ENCODE assay signal across 28 cellular contexts in genomic region chr1:178472531-178472930, GRCh38. TPM values are rescaled to one million over a fixed set of nuclear protein-coding genes. Genes with fewer than 3 reads are reported as not detected.
DNase-seq lines count a peak whose midpoint lies in the region; ATAC-seq and TF ChIP-seq lines count a peak whose summit lies in the region.
"Had no signal": no experiment of that assay in that cellular context is flagged by ENCODE, and none has a peak within 500 bp of the region (broad histone marks: within the 10 kb centered on the region; RNA-seq: fewer than 3 reads in every experiment).

No MANE protein-coding gene starts in this region.

- TF ChIP-seq CTCF in Loucy (conservative IDR thresholded peaks at IDR 0.05; ENCODE audit: low read length) (no peak), glutamatergic neuron (IDR thresholded peaks at IDR 0.05; ENCODE audit: partially characterized antibody, unreplicated experiment) (no peak), Peyer's patch (IDR thresholded peaks at IDR 0.05) (no peak), heart right ventricle (IDR thresholded peaks at IDR 0.05) (no peak)

- H3K36me3 ChIP-seq in Loucy (ENCODE audit: insufficient read depth, low read length) (no peaks in the 10 kb centered on the region), Peyer's patch (peaks cover 0 to 14% (median 0%) of the 10 kb centered on the region in 3 donors), heart right ventricle (peaks cover 0 to 99% (median 21%) of the 10 kb centered on the region in 9 donors)

- H3K4me1 ChIP-seq in Loucy (ENCODE audit: insufficient read depth, low read length, poor library complexity, severe bottlenecking) (no peaks in the 10 kb centered on the region), Peyer's patch (peaks cover 0 to 5% (median 0%) of the 10 kb centered on the region in 4 donors), heart right ventricle (peaks cover 0 to 6% (median 0%) of the 10 kb centered on the region in 9 donors)

- H3K27ac ChIP-seq in Peyer's patch (no peak overlapping the region), heart right ventricle (no peak overlapping the region)
- H3K27ac ChIP-seq: C4-2B, HL-60, KMS-11 had no signal

- no peak overlapping the region for H3K4me3 Mint-ChIP-seq in glutamatergic neuron (ENCODE audit: unreplicated experiment)
- H3K4me3 Mint-ChIP-seq: B cell; CD8-positive, alpha-beta T cell; IgD-negative memory B cell had no signal

- H3K79me2 ChIP-seq in Loucy (ENCODE audit: insufficient read depth, low read length), result no peaks in the 10 kb centered on the region

- TF ChIP-seq POLR2A in Peyer's patch (IDR thresholded peaks at IDR 0.05), result no peak

- no peaks in the 10 kb centered on the region for H3K9me2 ChIP-seq in Loucy (replicated peaks; ENCODE audit: low read depth, low read length)

- H3K9me3 Mint-ChIP-seq in glutamatergic neuron (ENCODE audit: unreplicated experiment), result no peaks in the 10 kb centered on the region
- H3K9me3 Mint-ChIP-seq: CD8-positive, alpha-beta T cell; IgD-negative memory B cell had no signal

- no peak overlapping the region for H3K9ac ChIP-seq in Loucy (ENCODE audit: low read depth, low read length, poor library complexity, severe bottlenecking)
- H3K9ac ChIP-seq: KMS-11 had no signal

- H3K4me3 ChIP-seq in Loucy (ENCODE audit: low read length, poor library complexity, severe bottlenecking) (no peak overlapping the region), Peyer's patch (no peak overlapping the region), heart right ventricle (no peak overlapping the region)
- H3K4me3 ChIP-seq: HAP-1 had no signal

- ATAC-seq in GM18867 (IDR thresholded peaks at IDR 0.05; ENCODE audit: unreplicated experiment) (peak; percentile 53), heart right ventricle (no peak), HG03175 (IDR thresholded peaks at IDR 0.05; ENCODE audit: unreplicated experiment) (no peak)
- ATAC-seq: CD8-positive, alpha-beta T cell; Panc1 had no signal

- H3K4me1 Mint-ChIP-seq in glutamatergic neuron (ENCODE audit: low read depth, unreplicated experiment), result peaks cover 7% of the 10 kb centered on the region
- H3K4me1 Mint-ChIP-seq: B cell, IgD-negative memory B cell had no signal

- intact Hi-C loops in heart right ventricle (cut with DNase I), result no loop called here

- H3K27ac Mint-ChIP-seq in glutamatergic neuron (ENCODE audit: unreplicated experiment), result peak overlapping the region; percentile 3
- H3K27ac Mint-ChIP-seq: B cell; CD8-positive, alpha-beta T cell; IgD-negative memory B cell had no signal

- no peaks in the 10 kb centered on the region for H3K27me3 Mint-ChIP-seq in glutamatergic neuron (ENCODE audit: unreplicated experiment)

- no peaks in the 10 kb centered on the region for H3F3A ChIP-seq in Loucy (ENCODE audit: low read depth)

- no peaks in the 10 kb centered on the region for H4K20me1 ChIP-seq in Loucy (ENCODE audit: insufficient read depth, low read length, poor library complexity, severe bottlenecking)

- H3K9me3 ChIP-seq in Loucy (ENCODE audit: insufficient read depth, low read depth, low read length) (no peaks in the 10 kb centered on the region), Peyer's patch (no peaks in the 10 kb centered on the region), heart right ventricle (no peaks in the 10 kb centered on the region)
- H3K9me3 ChIP-seq: HAP-1 had no signal

- H2AFZ ChIP-seq in Loucy (ENCODE audit: low read length), result peak overlapping the region; percentile 22; the same call in 1 of the 2 replicates

- no peak for DNase-seq in glutamatergic neuron
- DNase-seq in Peyer's patch, result no peak
- no peak for DNase-seq in heart right ventricle
- DNase-seq in activated CD8-positive, alpha-beta memory T cell treated with anti-CD3 and anti-CD28 coated beads for 24 hours, result no peak
- DNase-seq: Calu3; CD8-positive, alpha-beta T cell; DND-41; GOT3; MV-4-11; NCI-H1105; NCI-H146; NCI-H1930; NCI-H446; NCI-H524 treated with DMSO at 0.1 percent for 48 hours; SHP77 treated with DMSO at 0.1 percent for 48 hours; T-helper 1 cell had no signal

- no peaks in the 10 kb centered on the region for H3K36me3 Mint-ChIP-seq in glutamatergic neuron (ENCODE audit: unreplicated experiment)
- H3K36me3 Mint-ChIP-seq: CD8-positive, alpha-beta T cell; IgD-negative memory B cell had no signal

- H3K27me3 ChIP-seq in Loucy (ENCODE audit: insufficient read depth, low read length, poor library complexity, severe bottlenecking), result no peaks in the 10 kb centered on the region
- H3K27me3 ChIP-seq in Peyer's patch, result no peaks in the 10 kb centered on the region
- H3K27me3 ChIP-seq in heart right ventricle, result no peaks in the 10 kb centered on the region

- peak overlapping the region; percentile 44 for H3K4me2 ChIP-seq in Loucy (ENCODE audit: low read depth, low read length, poor library complexity, severe bottlenecking)
- H3K4me2 ChIP-seq: KMS-11 had no signal

RNA-seq across cellular contexts. Expression of gene CLEC20A, which starts 24.2 kb away (rescaled TPM):
- total RNA-seq in glutamatergic neuron (ENCODE audit: unreplicated experiment) (not detected), Peyer's patch (not detected), heart right ventricle (not detected)
- polyA plus RNA-seq in heart right ventricle, result not detected
- total RNA-seq: A673; Calu3; CD8-positive, alpha-beta T cell; OCI-LY7 had no signal

RNA-seq across cellular contexts. Expression of gene TEX35, which starts 40.4 kb away (rescaled TPM):
- total RNA-seq in glutamatergic neuron (ENCODE audit: unreplicated experiment) (not detected), Peyer's patch (not detected), heart right ventricle (under 1 TPM in 2 of 10 donors, not detected in 8; 0.09 to 0.56 TPM)
- polyA plus RNA-seq in heart right ventricle, result under 1 TPM in 1 of 2 donors, not detected in 1; 0.03 TPM
- total RNA-seq: A673; B cell; Calu3; CD8-positive, alpha-beta T cell; OCI-LY7 had no signal
- polyA plus RNA-seq: IgD-negative memory B cell had no signal
